Comparison of ENCODE assay signal across 11 cellular contexts in genomic region chr3:45907769-45908705, GRCh38. TPM values are rescaled to one million over a fixed set of nuclear protein-coding genes. Genes with fewer than 3 reads are reported as not detected.
DNase-seq lines count a peak whose midpoint lies in the region; ATAC-seq and TF ChIP-seq lines count a peak whose summit lies in the region.
"Had no signal": no experiment of that assay in that cellular context is flagged by ENCODE, and none has a peak within 500 bp of the region (broad histone marks: within the 10 kb centered on the region; RNA-seq: fewer than 3 reads in every experiment).

No MANE protein-coding gene starts in this region.

- H3K27ac ChIP-seq in left ventricle myocardium inferior (replicated peaks) (no peak overlapping the region), thyroid gland (no peak overlapping the region)
- H3K27ac ChIP-seq: colonic mucosa had no signal

- peak overlapping the region; percentile 59 for H3K27ac Mint-ChIP-seq in T-helper 2 cell treated with Interferon-gamma antibody and Interleukin-4, amounts not matched to agents 5 μg/mL and 100 μg/mL, for 36 hours

- ATAC-seq in activated T-cell treated with anti-CD3 and anti-CD28 coated beads, Interleukin-2, amount 50 U/mL, for 4 hours: peak; percentile 72 to 73

- H3K27me3 Mint-ChIP-seq in activated T-cell treated with anti-CD3 and anti-CD28 coated beads, Interleukin-2, amount 50 U/mL, for 4 hours (ENCODE audit: low read depth): peaks cover 4% of the 10 kb centered on the region
- H3K27me3 Mint-ChIP-seq in T-helper 2 cell treated with Interferon-gamma antibody and Interleukin-4, amounts not matched to agents 5 μg/mL and 100 μg/mL, for 36 hours (ENCODE audit: low read depth): peaks cover 44% of the 10 kb centered on the region

- TF ChIP-seq POLR2A in thyroid gland (IDR thresholded peaks at IDR 0.05): no peak

- H3K9ac ChIP-seq in skeletal muscle satellite cell (ENCODE audit: low read depth, low read length): peak overlapping the region; percentile 5

- H3K9me3 ChIP-seq in skeletal muscle satellite cell (replicated peaks; ENCODE audit: low read length) (no peaks in the 10 kb centered on the region), left ventricle myocardium inferior (replicated peaks) (no peaks in the 10 kb centered on the region), thyroid gland (no peaks in the 10 kb centered on the region)
- H3K9me3 ChIP-seq: colonic mucosa had no signal

- peaks cover 17% of the 10 kb centered on the region for H3K36me3 Mint-ChIP-seq in activated T-cell treated with anti-CD3 and anti-CD28 coated beads, Interleukin-2, amount 50 U/mL, for 4 hours (ENCODE audit: insufficient read depth)
- peaks cover 31% of the 10 kb centered on the region for H3K36me3 Mint-ChIP-seq in T-helper 2 cell treated with Interferon-gamma antibody and Interleukin-4, amounts not matched to agents 5 μg/mL and 100 μg/mL, for 36 hours (ENCODE audit: low read depth)

- H3K4me1 ChIP-seq in skeletal muscle satellite cell (ENCODE audit: control insufficient read depth, insufficient read depth, low read length): peaks cover 23% of the 10 kb centered on the region
- no peaks in the 10 kb centered on the region for H3K4me1 ChIP-seq in left ventricle myocardium inferior
- H3K4me1 ChIP-seq in thyroid gland: no peaks in the 10 kb centered on the region
- H3K4me1 ChIP-seq: colonic mucosa had no signal

- H3K4me2 ChIP-seq in skeletal muscle satellite cell (ENCODE audit: low read length): peak overlapping the region; percentile 63

- H3K4me1 Mint-ChIP-seq in activated T-cell treated with anti-CD3 and anti-CD28 coated beads, Interleukin-2, amount 50 U/mL, for 4 hours (ENCODE audit: low read depth): peaks cover 32% of the 10 kb centered on the region
- peaks cover 36% of the 10 kb centered on the region for H3K4me1 Mint-ChIP-seq in T-helper 2 cell treated with Interferon-gamma antibody and Interleukin-4, amounts not matched to agents 5 μg/mL and 100 μg/mL, for 36 hours (ENCODE audit: low read depth)

- no peak overlapping the region for H3K4me3 Mint-ChIP-seq in activated T-cell treated with anti-CD3 and anti-CD28 coated beads, Interleukin-2, amount 50 U/mL, for 4 hours
- H3K4me3 Mint-ChIP-seq in T-helper 2 cell treated with Interferon-gamma antibody and Interleukin-4, amounts not matched to agents 5 μg/mL and 100 μg/mL, for 36 hours: peak overlapping the region; percentile 54

- 77 to 85% methylated on average over 13 of the region's 13 CpGs for WGBS in thyroid gland, 2 donors

- H3K27me3 ChIP-seq in skeletal muscle satellite cell (ENCODE audit: control insufficient read depth, insufficient read depth, low read length): no peaks in the 10 kb centered on the region
- H3K27me3 ChIP-seq in left ventricle myocardium inferior (ENCODE audit: low read depth): no peaks in the 10 kb centered on the region
- H3K27me3 ChIP-seq in thyroid gland: no peaks in the 10 kb centered on the region
- H3K27me3 ChIP-seq: colonic mucosa had no signal

- H3K9me3 Mint-ChIP-seq in activated T-cell treated with anti-CD3 and anti-CD28 coated beads, Interleukin-2, amount 50 U/mL, for 4 hours: no peaks in the 10 kb centered on the region
- peaks cover 10% of the 10 kb centered on the region for H3K9me3 Mint-ChIP-seq in T-helper 2 cell treated with Interferon-gamma antibody and Interleukin-4, amounts not matched to agents 5 μg/mL and 100 μg/mL, for 36 hours

- DNase-seq in activated T-cell treated with anti-CD3 and anti-CD28 coated beads, Interleukin-2, amount 50 U/mL, for 4 hours: no peak
- no peak for DNase-seq in activated T-cell treated with anti-CD3 and anti-CD28 coated beads for 4 hours
- DNase-seq in T-helper 2 cell treated with Interferon-gamma antibody and Interleukin-4, amounts not matched to agents 5 μg/mL and 100 μg/mL, for 36 hours (ENCODE audit: low spot score): peak; percentile 24
- peak; percentile 78 for DNase-seq in fibroblast of mammary gland (ENCODE audit: low read depth)
- no peak for DNase-seq in left ventricle myocardium inferior
- DNase-seq in thyroid gland: no peak
- no peak for DNase-seq in NCI-H1694 treated with DMSO at 0.1 percent for 48 hours (lab: John Stamatoyannopoulos, UW)
- DNase-seq: colonic mucosa, NCI-H2029 had no signal

- H3K36me3 ChIP-seq in skeletal muscle satellite cell (ENCODE audit: insufficient read depth, low read length) (no peaks in the 10 kb centered on the region), left ventricle myocardium inferior (peaks cover 17% of the 10 kb centered on the region), thyroid gland (no peaks in the 10 kb centered on the region)
- H3K36me3 ChIP-seq: colonic mucosa had no signal

- H3K4me3 ChIP-seq in fibroblast of mammary gland (ENCODE audit: control insufficient read depth, low read depth, low read length) (no peak overlapping the region), skeletal muscle satellite cell (ENCODE audit: low read length) (peak overlapping the region; percentile 51), left ventricle myocardium inferior (no peak overlapping the region), thyroid gland (replicated peaks in 1 of 3) (no peak overlapping the region)
- H3K4me3 ChIP-seq: colonic mucosa had no signal

- no peak for TF ChIP-seq CTCF in fibroblast of mammary gland (conservative IDR thresholded peaks at IDR 0.05; ENCODE audit: control insufficient read depth, insufficient read depth, low read depth, low read length)
- no peak for TF ChIP-seq CTCF in left ventricle myocardium inferior (IDR thresholded peaks at IDR 0.05; ENCODE audit: borderline replicate concordance)
- TF ChIP-seq CTCF in thyroid gland (IDR thresholded peaks at IDR 0.05): no peak

- intact Hi-C loops in left ventricle myocardium inferior (cut with micrococcal nuclease) (loop anchor here (10.0 kb wide), 1 partner anchor 143 kb away; no protein-coding TSS in a partner anchor), thyroid gland (cut with DNase I) (no loop called here)

RNA-seq across cellular contexts. Expression of gene CCR9, which starts 21.7 kb away (rescaled TPM):
- total RNA-seq in activated T-cell treated with anti-CD3 and anti-CD28 coated beads, Interleukin-2, amount 50 U/mL, for 4 hours: not detected
- total RNA-seq in skeletal muscle satellite cell (2012; rRNA removed): not detected in 2 replicates
- total RNA-seq in left ventricle myocardium inferior (not detected), thyroid gland (not detected)
- total RNA-seq: T-helper 1 cell treated with Interleukin-12 subunit alpha and Interleukin-12 subunit beta and Interleukin-4 antibody, amounts not matched to agents 30 ng/mL and 1 ng/mL, for 36 hours had no signal

RNA-seq across cellular contexts. Expression of gene CXCR6, which starts 35.2 kb away (rescaled TPM):
- total RNA-seq in activated T-cell treated with anti-CD3 and anti-CD28 coated beads, Interleukin-2, amount 50 U/mL, for 4 hours: 1 to 10 TPM; 1.4 to 2.6 (median 1.6) TPM
- not detected in 2 replicates for total RNA-seq in skeletal muscle satellite cell (2012; rRNA removed)
- total RNA-seq in left ventricle myocardium inferior (0.33 TPM), thyroid gland (1 to 10 TPM; 2.1 to 4.4 (median 3.4) TPM)

Comparison
In these comparisons a context has a peak if more than half of its experiments do, and no peak if none do; other contexts are left out.
1. DNase-seq: peak in T-helper 2 cell treated with Interferon-gamma antibody and Interleukin-4, amounts not matched to agents 5 μg/mL and 100 μg/mL, for 36 hours (single experiment) and fibroblast of mammary gland (single experiment); none in activated T-cell treated with anti-CD3 and anti-CD28 coated beads, Interleukin-2, amount 50 U/mL, for 4 hours (single experiment), activated T-cell treated with anti-CD3 and anti-CD28 coated beads for 4 hours (single experiment), left ventricle myocardium inferior (single experiment), thyroid gland (0 of 2) and NCI-H1694 treated with DMSO at 0.1 percent for 48 hours (single experiment).